In the genomic region with DNA sequence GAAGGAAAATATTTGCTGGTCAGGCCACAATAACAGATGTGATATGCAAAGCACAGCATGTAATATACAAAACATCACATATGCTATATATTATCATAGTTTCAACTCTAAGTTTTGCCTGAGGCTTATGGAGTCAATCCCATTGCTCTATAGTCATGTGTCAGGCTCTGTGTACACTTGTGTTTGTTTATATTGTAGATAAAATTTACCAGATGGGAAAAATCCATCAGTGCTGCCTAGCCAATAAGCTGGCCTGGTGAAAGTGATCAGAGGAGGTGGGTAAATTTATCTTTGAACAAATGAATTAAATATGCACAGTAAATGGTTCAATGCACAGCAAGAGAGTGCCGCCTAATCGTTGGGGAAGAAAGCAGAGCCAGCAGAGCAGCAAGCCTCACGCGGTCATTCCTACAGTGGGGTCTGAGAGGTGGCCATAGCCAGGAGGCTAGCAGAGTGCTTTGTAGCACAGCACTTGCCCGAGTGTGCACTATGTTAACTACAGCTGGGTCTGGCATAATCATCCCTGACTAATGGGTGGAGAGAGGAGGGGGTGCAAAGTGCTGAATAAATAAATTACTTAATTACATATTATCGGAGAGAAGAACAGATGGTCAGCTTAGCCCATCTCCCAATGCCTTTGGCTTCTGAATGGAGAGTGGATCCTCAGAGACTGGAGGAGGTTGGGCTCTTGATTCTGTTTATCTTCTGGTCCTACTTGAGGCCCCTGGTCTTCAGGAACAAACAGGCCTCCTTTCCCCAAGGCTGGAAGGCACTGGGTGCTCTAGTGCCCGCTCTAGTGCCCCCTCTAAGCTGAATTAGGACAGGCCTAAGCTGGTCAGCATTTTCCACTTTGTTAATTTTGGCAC, we compare ENCODE assay signal across 2 cellular contexts.
TF ChIP-seq lines count a peak whose summit lies in the region.

No MANE protein-coding gene starts in this region.

TF ChIP-seq in GM23338, 12 proteins besides CTCF, POLR2A, EP300 and RAD21:
- TF ChIP-seq EZH2 (IDR thresholded peaks at IDR 0.05; ENCODE audit: low read depth, unreplicated experiment) (no peak), ZNF114 (CRISPR knock-in tag; IDR thresholded peaks at IDR 0.05) (no peak), JUNB (IDR thresholded peaks at IDR 0.05; ENCODE audit: unreplicated experiment) (no peak), ZNF331 (CRISPR knock-in tag; IDR thresholded peaks at IDR 0.05; ENCODE audit: low read depth) (no peak), POLR2AphosphoS5 (IDR thresholded peaks at IDR 0.05; ENCODE audit: low read depth) (no peak), EZH2phosphoT487 (IDR thresholded peaks at IDR 0.05; ENCODE audit: unreplicated experiment) (no peak)
- TF ChIP-seq, protein P1, sequence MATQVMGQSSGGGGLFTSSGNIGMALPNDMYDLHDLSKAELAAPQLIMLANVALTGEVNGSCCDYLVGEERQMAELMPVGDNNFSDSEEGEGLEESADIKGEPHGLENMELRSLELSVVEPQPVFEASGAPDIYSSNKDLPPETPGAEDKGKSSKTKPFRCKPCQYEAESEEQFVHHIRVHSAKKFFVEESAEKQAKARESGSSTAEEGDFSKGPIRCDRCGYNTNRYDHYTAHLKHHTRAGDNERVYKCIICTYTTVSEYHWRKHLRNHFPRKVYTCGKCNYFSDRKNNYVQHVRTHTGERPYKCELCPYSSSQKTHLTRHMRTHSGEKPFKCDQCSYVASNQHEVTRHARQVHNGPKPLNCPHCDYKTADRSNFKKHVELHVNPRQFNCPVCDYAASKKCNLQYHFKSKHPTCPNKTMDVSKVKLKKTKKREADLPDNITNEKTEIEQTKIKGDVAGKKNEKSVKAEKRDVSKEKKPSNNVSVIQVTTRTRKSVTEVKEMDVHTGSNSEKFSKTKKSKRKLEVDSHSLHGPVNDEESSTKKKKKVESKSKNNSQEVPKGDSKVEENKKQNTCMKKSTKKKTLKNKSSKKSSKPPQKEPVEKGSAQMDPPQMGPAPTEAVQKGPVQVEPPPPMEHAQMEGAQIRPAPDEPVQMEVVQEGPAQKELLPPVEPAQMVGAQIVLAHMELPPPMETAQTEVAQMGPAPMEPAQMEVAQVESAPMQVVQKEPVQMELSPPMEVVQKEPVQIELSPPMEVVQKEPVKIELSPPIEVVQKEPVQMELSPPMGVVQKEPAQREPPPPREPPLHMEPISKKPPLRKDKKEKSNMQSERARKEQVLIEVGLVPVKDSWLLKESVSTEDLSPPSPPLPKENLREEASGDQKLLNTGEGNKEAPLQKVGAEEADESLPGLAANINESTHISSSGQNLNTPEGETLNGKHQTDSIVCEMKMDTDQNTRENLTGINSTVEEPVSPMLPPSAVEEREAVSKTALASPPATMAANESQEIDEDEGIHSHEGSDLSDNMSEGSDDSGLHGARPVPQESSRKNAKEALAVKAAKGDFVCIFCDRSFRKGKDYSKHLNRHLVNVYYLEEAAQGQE (IDR thresholded peaks at IDR 0.05; ENCODE audit: unreplicated experiment), result no peak
- TF ChIP-seq, protein P2, sequence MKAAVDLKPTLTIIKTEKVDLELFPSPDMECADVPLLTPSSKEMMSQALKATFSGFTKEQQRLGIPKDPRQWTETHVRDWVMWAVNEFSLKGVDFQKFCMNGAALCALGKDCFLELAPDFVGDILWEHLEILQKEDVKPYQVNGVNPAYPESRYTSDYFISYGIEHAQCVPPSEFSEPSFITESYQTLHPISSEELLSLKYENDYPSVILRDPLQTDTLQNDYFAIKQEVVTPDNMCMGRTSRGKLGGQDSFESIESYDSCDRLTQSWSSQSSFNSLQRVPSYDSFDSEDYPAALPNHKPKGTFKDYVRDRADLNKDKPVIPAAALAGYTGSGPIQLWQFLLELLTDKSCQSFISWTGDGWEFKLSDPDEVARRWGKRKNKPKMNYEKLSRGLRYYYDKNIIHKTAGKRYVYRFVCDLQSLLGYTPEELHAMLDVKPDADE (IDR thresholded peaks at IDR 0.05), result no peak

TF ChIP-seq in SK-N-SH, 30 proteins besides CTCF, POLR2A, EP300 and RAD21:
- TF ChIP-seq NFIC (IDR thresholded peaks at IDR 0.05; ENCODE audit: borderline replicate concordance) (no peak), POLR2AphosphoS5 (IDR thresholded peaks at IDR 0.05; ENCODE audit: low read depth, low read length) (peak; percentile 22; the same call in 1 of the 2 replicates), GATA2 (CRISPR knock-in tag; IDR thresholded peaks at IDR 0.05) (peak; percentile 27), RCOR1 (IDR thresholded peaks at IDR 0.05; ENCODE audit: low read length) (peak; percentile 87), TCF12 (IDR thresholded peaks at IDR 0.05) (peak; percentile 43; the same call in 1 of the 2 replicates)
